In genomic region chr10:25532213-25532612, GRCh38 we compare ENCODE assay signal across 24 cellular contexts.
"Had no signal": no experiment of that assay in that cellular context is flagged by ENCODE, and none has a peak within 500 bp of the region (broad histone marks: within the 10 kb centered on the region; RNA-seq: fewer than 3 reads in every experiment).

No MANE protein-coding gene starts in this region.

- DNase-seq: naive thymus-derived CD4-positive, alpha-beta T cell; natural killer cell; nucleus accumbens; pancreas; right cardiac atrium; stimulated activated CD4-positive, alpha-beta T cell treated with anti-CD3 and anti-CD28 coated beads, Interleukin-15, amount 100 ng/mL, for 24 hours; stimulated activated CD4-positive, alpha-beta T cell treated with anti-CD3 and anti-CD28 coated beads, Interleukin-2, amount 100 ng/mL, for 24 hours; stimulated activated CD4-positive, alpha-beta T cell treated with anti-CD3 and anti-CD28 coated beads, Interleukin-2, amount 100 ng/mL, for 48 hours; stimulated activated CD4-positive, alpha-beta T cell treated with anti-CD3 and anti-CD28 coated beads, Interleukin-4, amount 100 ng/mL, for 24 hours; stimulated activated naive B cell treated with anti-CD40 and anti-IgM and Interleukin-4, amounts not matched to agents 10 μg/mL and 1 μg/mL and 100 μg/mL, for 72 hours; stimulated activated naive CD4-positive, alpha-beta T cell treated with Interleukin-2 at 50 U/mL for 16 hours; stomach; thyroid gland; trophoblast cell; upper lobe of left lung had no signal

- H3K9me3 ChIP-seq: neutrophil, pancreas, prostate gland, stomach, thoracic aorta, thyroid gland, tibial nerve, upper lobe of left lung, vagina had no signal

- H3K27ac ChIP-seq: neutrophil, pancreas, prostate gland, skin epidermis, stomach, thoracic aorta, thyroid gland, tibial nerve, upper lobe of left lung, vagina had no signal

- H3K27me3 ChIP-seq: neutrophil, pancreas, stomach, thyroid gland, tibial nerve, upper lobe of left lung, vagina had no signal

- FAIRE-seq: pancreas, urothelium cell line had no signal

- H3K4me3 ChIP-seq: pancreas, prostate gland, skin epidermis, stomach, thoracic aorta, thyroid gland, tibial nerve, upper lobe of left lung, vagina had no signal

- ATAC-seq: naive thymus-derived CD4-positive, alpha-beta T cell; natural killer cell; pancreas; right cardiac atrium; sciatic nerve; stimulated activated effector memory CD8-positive, alpha-beta T cell treated with anti-CD3 and anti-CD28 coated beads, Interleukin-12 subunit alpha, Interleukin-12 subunit beta, amount 100 ng/mL, for 72 hours; stimulated activated naive B cell treated with anti-CD40 and anti-IgM and Interleukin-4, amounts not matched to agents 10 μg/mL and 1 μg/mL and 100 μg/mL, for 72 hours had no signal

- H3K4me1 ChIP-seq: pancreas, prostate gland, stomach, thyroid gland, tibial nerve, upper lobe of left lung, vagina had no signal

- H3K36me3 ChIP-seq: neutrophil, pancreas, prostate gland, stomach, thoracic aorta, thyroid gland, tibial nerve, upper lobe of left lung, vagina had no signal
